ENCODE assay signal across 8 cellular contexts in genomic region chr6:57172136-57173055, GRCh38. TPM values are rescaled to one million over a fixed set of nuclear protein-coding genes. Genes with fewer than 3 reads are reported as not detected.
DNase-seq lines count a peak whose midpoint lies in the region; ATAC-seq, FAIRE-seq and TF ChIP-seq lines count a peak whose summit lies in the region.

Gene BAG2, plus strand, starts transcription at chr6:57172326. Its CDS starts 372 bp downstream, at chr6:57172698.

- DNase-seq in GM12891 (ENCODE audit: insufficient read length, low spot score) = peak; percentile 74
- peak; percentile 76 to 92 (median 92) for DNase-seq in NCI-H1417 (lab: John Stamatoyannopoulos, UW)
- DNase-seq in T-helper 1 cell = peak; percentile 61 to 93 (median 73)
- DNase-seq in amniotic stem cell (lab: John Stamatoyannopoulos, UW) = peak; percentile 61
- peak; percentile 93 for DNase-seq in left ventricle myocardium superior
- DNase-seq in prostate gland (ENCODE audit: low spot score) = peak; percentile 68

- intact Hi-C loops in left ventricle myocardium superior (cut with micrococcal nuclease) = loop anchor here (10.0 kb wide), 1 partner anchor 142 kb away; the partner anchor contains the start of gene PRIM2
- intact Hi-C loops in prostate gland (cut with DNase I) = loop anchor here (2.0 to 10.0 kb wide), 3 partner anchors 86 to 218 kb away; partner anchors contain the start of genes BEND6 and PRIM2

- peak within 1 kb of the TSS; percentile 88 to 89 for H3K27ac ChIP-seq in prostate gland
- peak within 1 kb of the TSS; percentile 89 for H3K27ac ChIP-seq in urinary bladder (ENCODE audit: low read depth)

- TF ChIP-seq POLR2A in GM12891 (IDR thresholded peaks at IDR 0.05; ENCODE audit: low read depth, low read length) (peak; percentile 95), prostate gland (IDR thresholded peaks at IDR 0.05) (peak; percentile 48)

- under 1% methylated on average over 95 of the region's 97 CpGs for WGBS in prostate gland
- WGBS in urinary bladder = under 1% methylated on average over 97 of the region's 97 CpGs

- no peaks in the 10 kb centered on the region for H3K36me3 ChIP-seq in prostate gland
- H3K36me3 ChIP-seq in urinary bladder (ENCODE audit: insufficient read depth) = no peaks in the 10 kb centered on the region

- H3K4me1 ChIP-seq in prostate gland (replicated peaks) = no peaks in the 10 kb centered on the region
- no peaks in the 10 kb centered on the region for H3K4me1 ChIP-seq in urinary bladder (ENCODE audit: insufficient read depth)

- TF ChIP-seq CTCF in prostate gland (IDR thresholded peaks at IDR 0.05) = peak in 2 of 4 experiments; percentile 13 to 47

- H3K4me3 ChIP-seq in prostate gland (peak within 1 kb of the TSS; percentile 66 to 80), urinary bladder (ENCODE audit: low read depth, low read length) (peak within 1 kb of the TSS; percentile 80)

- peak; percentile 85 for FAIRE-seq in GM12891 (lab: Jason Lieb, UNC)

- no peaks in the 10 kb centered on the region for H3K27me3 ChIP-seq in prostate gland (replicated peaks; ENCODE audit: insufficient read depth)

- ATAC-seq in HG02759 (IDR thresholded peaks at IDR 0.05; ENCODE audit: unreplicated experiment) (peak; percentile 92), left ventricle myocardium superior (peak; percentile 97)

- H3K9me3 ChIP-seq in prostate gland = no peaks in the 10 kb centered on the region

TF ChIP-seq in GM12891, 5 proteins besides CTCF, POLR2A, EP300 and RAD21:
- TF ChIP-seq TAF1 (IDR thresholded peaks at IDR 0.05; ENCODE audit: low read depth, low read length) (peak; percentile 63), POU2F2 (IDR thresholded peaks at IDR 0.05; ENCODE audit: low read depth, low read length) (peak; percentile 42), POLR2AphosphoS5 (IDR thresholded peaks at IDR 0.05; ENCODE audit: low read depth, low read length) (peak; percentile 96), PAX5 (IDR thresholded peaks at IDR 0.05; ENCODE audit: insufficient read depth, low read length, severe bottlenecking) (no peak)

RNA-seq across cellular contexts. Expression of gene BAG2, which starts in this region (rescaled TPM):
- 4.5 TPM for polyA plus RNA-seq in GM12891 (2012; ENCODE audit: low read depth, missing spikeins)
- total RNA-seq in left ventricle myocardium superior (14.8 TPM), prostate gland (1 to 10 TPM; 5.4 to 6.8 TPM), urinary bladder (82.3 TPM)
- 34.3 TPM for polyA plus RNA-seq in urinary bladder

Comparison
In these comparisons a context has a peak if more than half of its experiments do, and no peak if none do; other contexts are left out.
1. Peak in every context shown above with its lines: DNase-seq, ATAC-seq, H3K4me3 ChIP-seq and H3K27ac ChIP-seq.